24 cellular contexts compared by ENCODE assay signal in genomic region chr14:105207996-105208737, GRCh38.
"Had no signal": no experiment of that assay in that cellular context is flagged by ENCODE, and none has a peak within 500 bp of the region (broad histone marks: within the 10 kb centered on the region; RNA-seq: fewer than 3 reads in every experiment).

No MANE protein-coding gene starts in this region.

- H3K27me3 ChIP-seq: ascending aorta, gastroesophageal sphincter, ovary, sigmoid colon, upper lobe of left lung had no signal

- H3K4me3 Mint-ChIP-seq: activated naive CD8-positive, alpha-beta T cell treated with anti-CD3 and anti-CD28 coated beads, Interleukin-2, amount 10 ng/mL, durations not matched to agents 7 days and 5 days; activated T-cell treated with anti-CD3 and anti-CD28 coated beads, Interleukin-2, amount 50 U/mL, for 72 hours; brain; natural killer cell treated with Interleukin-12 subunit alpha and Interleukin-12 subunit beta and Interleukin-15 and Interleukin-18, amount 100 ng/mL, for 72 hours; stimulated activated effector memory CD8-positive, alpha-beta T cell treated with anti-CD3 and anti-CD28 coated beads, Interleukin-12 subunit alpha, Interleukin-12 subunit beta, amount 100 ng/mL, for 72 hours; stimulated activated naive CD8-positive, alpha-beta T cell treated with anti-CD3 and anti-CD28 coated beads, Interleukin-15, amount 100 ng/mL, for 72 hours had no signal

- H3K36me3 Mint-ChIP-seq: activated naive CD8-positive, alpha-beta T cell treated with anti-CD3 and anti-CD28 coated beads, Interleukin-2, amount 10 ng/mL, durations not matched to agents 7 days and 5 days; brain; natural killer cell treated with Interleukin-12 subunit alpha and Interleukin-12 subunit beta and Interleukin-15 and Interleukin-18, amount 100 ng/mL, for 72 hours had no signal

- H3K27ac Mint-ChIP-seq: activated T-cell treated with anti-CD3 and anti-CD28 coated beads, Interleukin-2, amount 50 U/mL, for 72 hours; natural killer cell treated with Interleukin-12 subunit alpha and Interleukin-12 subunit beta and Interleukin-15 and Interleukin-18, amount 100 ng/mL, for 72 hours; progenitor cell of endocrine pancreas; stimulated activated effector memory CD8-positive, alpha-beta T cell treated with anti-CD3 and anti-CD28 coated beads, Interleukin-12 subunit alpha, Interleukin-12 subunit beta, amount 100 ng/mL, for 72 hours; stimulated activated naive CD8-positive, alpha-beta T cell treated with anti-CD3 and anti-CD28 coated beads, Interleukin-15, amount 100 ng/mL, for 72 hours had no signal

- H3K27ac ChIP-seq: ascending aorta, gastroesophageal sphincter, lower lobe of right lung, neutrophil, ovary, sigmoid colon, upper lobe of left lung, VCaP had no signal

- H3K4me3 ChIP-seq: ascending aorta, gastroesophageal sphincter, lower lobe of right lung, mucosa of descending colon, ovary, sigmoid colon, upper lobe of left lung had no signal

- H3K36me3 ChIP-seq: ovary had no signal

- DNase-seq: activated CD4-positive, alpha-beta T cell treated with anti-CD3 and anti-CD28 coated beads for 4 hours; activated CD4-positive, alpha-beta T cell treated with anti-CD3 and anti-CD28 coated beads, Interleukin-2, amount 50 U/mL, for 4 hours; activated naive CD4-positive, alpha-beta T cell; activated naive CD8-positive, alpha-beta T cell treated with anti-CD3 and anti-CD28 coated beads, Interleukin-2, amount 10 ng/mL, durations not matched to agents 7 days and 5 days; activated T-cell treated with anti-CD3 and anti-CD28 coated beads for 4 hours; activated T-cell treated with anti-CD3 and anti-CD28 coated beads, Interleukin-2, amount 50 U/mL, for 72 hours; head of caudate nucleus; lower lobe of right lung; mucosa of descending colon; ovary; sigmoid colon; small intestine; stimulated activated CD4-positive, alpha-beta T cell treated with anti-CD3 and anti-CD28 coated beads, Interleukin-4, amount 100 ng/mL, for 24 hours; stimulated activated naive CD8-positive, alpha-beta T cell treated with anti-CD3 and anti-CD28 coated beads, Interleukin-15, amount 100 ng/mL, for 72 hours; T-helper 9 cell had no signal

- H3K9me3 Mint-ChIP-seq: activated naive CD8-positive, alpha-beta T cell treated with anti-CD3 and anti-CD28 coated beads, Interleukin-2, amount 10 ng/mL, durations not matched to agents 7 days and 5 days; activated T-cell treated with anti-CD3 and anti-CD28 coated beads, Interleukin-2, amount 50 U/mL, for 72 hours; brain; natural killer cell treated with Interleukin-12 subunit alpha and Interleukin-12 subunit beta and Interleukin-15 and Interleukin-18, amount 100 ng/mL, for 72 hours; stimulated activated effector memory CD8-positive, alpha-beta T cell treated with anti-CD3 and anti-CD28 coated beads, Interleukin-12 subunit alpha, Interleukin-12 subunit beta, amount 100 ng/mL, for 72 hours; stimulated activated naive CD8-positive, alpha-beta T cell treated with anti-CD3 and anti-CD28 coated beads, Interleukin-15, amount 100 ng/mL, for 72 hours had no signal

- H3K9me3 ChIP-seq: ascending aorta, gastroesophageal sphincter, lower lobe of right lung, mucosa of descending colon, neutrophil, ovary, sigmoid colon, upper lobe of left lung had no signal

- H3K27me3 Mint-ChIP-seq: activated naive CD8-positive, alpha-beta T cell treated with anti-CD3 and anti-CD28 coated beads, Interleukin-2, amount 10 ng/mL, durations not matched to agents 7 days and 5 days; natural killer cell treated with Interleukin-12 subunit alpha and Interleukin-12 subunit beta and Interleukin-15 and Interleukin-18, amount 100 ng/mL, for 72 hours; progenitor cell of endocrine pancreas had no signal
